Comparison of ENCODE assay signal across 9 cellular contexts in genomic region chr2:121074322-121074932, GRCh38.
A peak's percentile ranks its signal among the peaks of the same experiment; 100 is the strongest.
DNase-seq lines count a peak whose midpoint lies in the region; ATAC-seq, FAIRE-seq and TF ChIP-seq lines count a peak whose summit lies in the region.
"Had no signal": no experiment of that assay in that cellular context is flagged by ENCODE, and none has a peak within 500 bp of the region (broad histone marks: within the 10 kb centered on the region; RNA-seq: fewer than 3 reads in every experiment).

No MANE protein-coding gene starts in this region.

- CTCF ChIA-PET in K562 (lab: Yijun Ruan, JAX; ENCODE audit: low intra/inter-chr PET ratio) = interaction anchor here (0.5 to 1.2 kb wide), 2 partner anchors 182 to 380 kb away, joined by 3 to 5 read pairs; no protein-coding TSS in a partner anchor

- H3K36me3 ChIP-seq in MM.1S (replicated peaks; ENCODE audit: insufficient read depth, low read length) = no peaks in the 10 kb centered on the region
- no peaks in the 10 kb centered on the region for H3K36me3 ChIP-seq in K562 (ENCODE audit: control insufficient read depth, insufficient read depth, low read length)

- H3K27me3 ChIP-seq in MM.1S (replicated peaks; ENCODE audit: insufficient read depth, low read length) (peaks cover 33% of the 10 kb centered on the region), K562 (ENCODE audit: control insufficient read depth in 2 of 2, insufficient read depth in 2 of 2, low read length in 2 of 2) (peaks cover 5 to 52% of the 10 kb centered on the region in 2 experiments; a peak in 4 of 5 replicates)

- no peaks in the 10 kb centered on the region for H3K9me3 Mint-ChIP-seq in activated T-cell treated with anti-CD3 and anti-CD28 coated beads, Interleukin-2, amount 50 U/mL, for 4 hours
- no peaks in the 10 kb centered on the region for H3K9me3 Mint-ChIP-seq in activated T-cell treated with anti-CD3 and anti-CD28 coated beads, Interleukin-2, amount 50 U/mL, for 24 hours
- H3K9me3 Mint-ChIP-seq in stimulated activated memory B cell treated with anti-CD40 and anti-IgM and Interleukin-4, amounts not matched to agents 10 μg/mL and 1 μg/mL and 100 μg/mL, for 72 hours = no peaks in the 10 kb centered on the region

- H3K79me2 ChIP-seq in MM.1S (ENCODE audit: low read length) = no peaks in the 10 kb centered on the region
- H3K79me2 ChIP-seq in K562 (ENCODE audit: control insufficient read depth, insufficient read depth, low read length) = no peaks in the 10 kb centered on the region

- BruUV-seq in K562 (replicated peaks; lab: Mats Ljungman, UMichigan) = no TSS peak

- no peak overlapping the region for H3K4me3 ChIP-seq in MM.1S (ENCODE audit: low read length)
- no peak overlapping the region for H3K4me3 ChIP-seq in K562

- DNase-seq in activated T-cell treated with anti-CD3 and anti-CD28 coated beads, Interleukin-2, amount 50 U/mL, for 4 hours = no peak
- DNase-seq in activated T-cell treated with anti-CD3 and anti-CD28 coated beads, Interleukin-2, amount 50 U/mL, for 24 hours = no peak
- DNase-seq in MM.1S (no peak), K562 (ENCODE audit: extremely low read depth in 1 of 4, low spot score in 3 of 4) (peak in 2 of 4 experiments; percentile 14 to 16), cerebellar nuclear complex (lab: John Stamatoyannopoulos, UW) (no peak), DMS153 (lab: John Stamatoyannopoulos, UW) (no peak)

- POLR2A ChIA-PET in K562 (lab: Yijun Ruan, JAX) = interaction anchor here (0.6 to 1.9 kb wide), 33 partner anchors 8 to 1855 kb away, joined by 3 to 12 read pairs (median 4); partner anchors contain the start of gene RNU4ATAC

- no peaks in the 10 kb centered on the region for H3K9me2 ChIP-seq in MM.1S (replicated peaks; ENCODE audit: insufficient read depth, low read length)

- H4K20me1 ChIP-seq in MM.1S (ENCODE audit: insufficient read depth, low read length) = no peaks in the 10 kb centered on the region
- peaks cover 29% of the 10 kb centered on the region for H4K20me1 ChIP-seq in K562 (replicated peaks; ENCODE audit: control insufficient read depth, insufficient read depth, low read length)

- no peak overlapping the region for H3K27ac Mint-ChIP-seq in activated T-cell treated with anti-CD3 and anti-CD28 coated beads, Interleukin-2, amount 50 U/mL, for 24 hours
- H3K27ac Mint-ChIP-seq in stimulated activated memory B cell treated with anti-CD40 and anti-IgM and Interleukin-4, amounts not matched to agents 10 μg/mL and 1 μg/mL and 100 μg/mL, for 72 hours = no peak overlapping the region

- no peak for TF ChIP-seq EP300 in K562 (IDR thresholded peaks at IDR 0.05; ENCODE audit: low read length)

- no peak overlapping the region for H3K27ac ChIP-seq in MM.1S (ENCODE audit: low read length)
- no peak overlapping the region for H3K27ac ChIP-seq in K562 (ENCODE audit: extremely low read depth, low read depth, low read length)

- WGBS in K562 (ENCODE audit: insufficient coverage, low coverage, missing lambda C conversion rate) = 5% methylated on average over 10 of the region's 10 CpGs

- H3K4me2 ChIP-seq in MM.1S (ENCODE audit: low read depth, low read length) (peak overlapping the region; percentile 63; the same call in 1 of the 2 replicates), K562 (ENCODE audit: insufficient read depth, low read length) (no peak overlapping the region)

- H3K9me3 ChIP-seq in MM.1S (replicated peaks; ENCODE audit: insufficient read depth, low read length) (no peaks in the 10 kb centered on the region), K562 (replicated peaks; ENCODE audit: control insufficient read depth, insufficient read depth, low read depth, low read length) (no peaks in the 10 kb centered on the region)

- peaks cover 2% of the 10 kb centered on the region for H3K9me1 ChIP-seq in K562 (ENCODE audit: control insufficient read depth, insufficient read depth, low read length)

- no peak overlapping the region for H3K4me3 Mint-ChIP-seq in activated T-cell treated with anti-CD3 and anti-CD28 coated beads, Interleukin-2, amount 50 U/mL, for 4 hours
- no peak overlapping the region for H3K4me3 Mint-ChIP-seq in activated T-cell treated with anti-CD3 and anti-CD28 coated beads, Interleukin-2, amount 50 U/mL, for 24 hours
- H3K4me3 Mint-ChIP-seq in stimulated activated memory B cell treated with anti-CD40 and anti-IgM and Interleukin-4, amounts not matched to agents 10 μg/mL and 1 μg/mL and 100 μg/mL, for 72 hours = no peak overlapping the region

- no peak for FAIRE-seq in K562 (lab: Jason Lieb, UNC)

- no peak for TF ChIP-seq POLR2A in K562 (conservative IDR thresholded peaks at IDR 0.05)

- H3K4me1 ChIP-seq in MM.1S (ENCODE audit: low read length) (no peaks in the 10 kb centered on the region), K562 (replicated peaks in 1 of 2; ENCODE audit: control insufficient read depth in 2 of 2, insufficient read depth in 2 of 2, low read length in 2 of 2) (peaks cover 0 to 21% of the 10 kb centered on the region in 2 experiments; a peak in 2 of 5 replicates)
- H3K4me1 ChIP-seq: foreskin keratinocyte had no signal

- H3K27me3 Mint-ChIP-seq in activated T-cell treated with anti-CD3 and anti-CD28 coated beads, Interleukin-2, amount 50 U/mL, for 4 hours (ENCODE audit: low read depth) = peaks cover 27% of the 10 kb centered on the region
- H3K27me3 Mint-ChIP-seq in activated T-cell treated with anti-CD3 and anti-CD28 coated beads, Interleukin-2, amount 50 U/mL, for 24 hours = peaks cover 37% of the 10 kb centered on the region
- H3K27me3 Mint-ChIP-seq in stimulated activated memory B cell treated with anti-CD40 and anti-IgM and Interleukin-4, amounts not matched to agents 10 μg/mL and 1 μg/mL and 100 μg/mL, for 72 hours = peaks cover 12% of the 10 kb centered on the region

- in situ Hi-C loops in K562 (cut with MboI) = no loop called here

- ATAC-seq in activated T-cell treated with anti-CD3 and anti-CD28 coated beads, Interleukin-2, amount 50 U/mL, for 4 hours = peak; percentile 12 to 16
- ATAC-seq in K562 = peak; percentile 4; the same call in 2 of the 3 replicates
- ATAC-seq in stimulated activated memory B cell treated with anti-CD40 and anti-IgM and Interleukin-4, amounts not matched to agents 10 μg/mL and 1 μg/mL and 100 μg/mL, for 72 hours = peak; percentile 40
- ATAC-seq in GM21381 (IDR thresholded peaks at IDR 0.05; ENCODE audit: unreplicated experiment) = no peak

- TF ChIP-seq RAD21 in K562 (CRISPR knock-in tag; conservative IDR thresholded peaks at IDR 0.05 in 1 of 2, IDR thresholded peaks at IDR 0.05 in 1 of 2) = no peak

- H3K9ac ChIP-seq in MM.1S (ENCODE audit: low read length) (no peak overlapping the region; the same call in 1 of the 2 replicates), K562 (ENCODE audit: insufficient read depth in 1 of 2, low read depth in 2 of 2, low read length in 2 of 2) (peak overlapping the region in 1 of 2 experiments; percentile 10; a peak in 1 of 4 replicates)

- H3F3A ChIP-seq in MM.1S (ENCODE audit: insufficient read depth, low read length) = no peaks in the 10 kb centered on the region

- no peak for TF ChIP-seq CTCF in MM.1S (IDR thresholded peaks at IDR 0.05; ENCODE audit: low read length)
- no peak for TF ChIP-seq CTCF in K562 (IDR thresholded peaks at IDR 0.05 in 2 of 3, conservative IDR thresholded peaks at IDR 0.05 in 1 of 3; ENCODE audit: insufficient read depth in 2 of 3, low read depth in 1 of 3, low read length in 3 of 3)

- no peak overlapping the region for H2AFZ ChIP-seq in MM.1S (ENCODE audit: low read length)
- no peak overlapping the region for H2AFZ ChIP-seq in K562 (ENCODE audit: low read depth, low read length)

- H3K4me1 Mint-ChIP-seq in activated T-cell treated with anti-CD3 and anti-CD28 coated beads, Interleukin-2, amount 50 U/mL, for 4 hours (ENCODE audit: low read depth) = no peaks in the 10 kb centered on the region
- H3K4me1 Mint-ChIP-seq in activated T-cell treated with anti-CD3 and anti-CD28 coated beads, Interleukin-2, amount 50 U/mL, for 24 hours (ENCODE audit: low read depth) = peaks cover 2% of the 10 kb centered on the region
- peaks cover 8% of the 10 kb centered on the region for H3K4me1 Mint-ChIP-seq in stimulated activated memory B cell treated with anti-CD40 and anti-IgM and Interleukin-4, amounts not matched to agents 10 μg/mL and 1 μg/mL and 100 μg/mL, for 72 hours

- intact Hi-C loops in K562 (cut with micrococcal nuclease) = loop anchor here (10.0 kb wide), 1 partner anchor 190 kb away; no protein-coding TSS in a partner anchor

- H3K36me3 Mint-ChIP-seq in activated T-cell treated with anti-CD3 and anti-CD28 coated beads, Interleukin-2, amount 50 U/mL, for 4 hours (ENCODE audit: insufficient read depth) = no peaks in the 10 kb centered on the region
- no peaks in the 10 kb centered on the region for H3K36me3 Mint-ChIP-seq in activated T-cell treated with anti-CD3 and anti-CD28 coated beads, Interleukin-2, amount 50 U/mL, for 24 hours (ENCODE audit: low read depth)
- no peaks in the 10 kb centered on the region for H3K36me3 Mint-ChIP-seq in stimulated activated memory B cell treated with anti-CD40 and anti-IgM and Interleukin-4, amounts not matched to agents 10 μg/mL and 1 μg/mL and 100 μg/mL, for 72 hours

TF ChIP-seq in K562, 482 proteins besides CTCF, POLR2A, EP300 and RAD21 (continues in another document):
- TF ChIP-seq, protein P1, sequence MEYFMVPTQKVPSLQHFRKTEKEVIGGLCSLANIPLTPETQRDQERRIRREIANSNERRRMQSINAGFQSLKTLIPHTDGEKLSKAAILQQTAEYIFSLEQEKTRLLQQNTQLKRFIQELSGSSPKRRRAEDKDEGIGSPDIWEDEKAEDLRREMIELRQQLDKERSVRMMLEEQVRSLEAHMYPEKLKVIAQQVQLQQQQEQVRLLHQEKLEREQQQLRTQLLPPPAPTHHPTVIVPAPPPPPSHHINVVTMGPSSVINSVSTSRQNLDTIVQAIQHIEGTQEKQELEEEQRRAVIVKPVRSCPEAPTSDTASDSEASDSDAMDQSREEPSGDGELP (CRISPR knock-in tag; IDR thresholded peaks at IDR 0.05; ENCODE audit: borderline replicate concordance) = peak; percentile 71
- TF ChIP-seq RBM22 (IDR thresholded peaks at IDR 0.05; ENCODE audit: low read depth, low read length, poor library complexity, severe bottlenecking) = no peak
- TF ChIP-seq, protein P2, sequence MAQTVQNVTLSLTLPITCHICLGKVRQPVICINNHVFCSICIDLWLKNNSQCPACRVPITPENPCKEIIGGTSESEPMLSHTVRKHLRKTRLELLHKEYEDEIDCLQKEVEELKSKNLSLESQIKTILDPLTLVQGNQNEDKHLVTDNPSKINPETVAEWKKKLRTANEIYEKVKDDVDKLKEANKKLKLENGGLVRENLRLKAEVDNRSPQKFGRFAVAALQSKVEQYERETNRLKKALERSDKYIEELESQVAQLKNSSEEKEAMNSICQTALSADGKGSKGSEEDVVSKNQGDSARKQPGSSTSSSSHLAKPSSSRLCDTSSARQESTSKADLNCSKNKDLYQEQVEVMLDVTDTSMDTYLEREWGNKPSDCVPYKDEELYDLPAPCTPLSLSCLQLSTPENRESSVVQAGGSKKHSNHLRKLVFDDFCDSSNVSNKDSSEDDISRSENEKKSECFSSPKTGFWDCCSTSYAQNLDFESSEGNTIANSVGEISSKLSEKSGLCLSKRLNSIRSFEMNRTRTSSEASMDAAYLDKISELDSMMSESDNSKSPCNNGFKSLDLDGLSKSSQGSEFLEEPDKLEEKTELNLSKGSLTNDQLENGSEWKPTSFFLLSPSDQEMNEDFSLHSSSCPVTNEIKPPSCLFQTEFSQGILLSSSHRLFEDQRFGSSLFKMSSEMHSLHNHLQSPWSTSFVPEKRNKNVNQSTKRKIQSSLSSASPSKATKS (CRISPR knock-in tag; IDR thresholded peaks at IDR 0.05) = no peak
- no peak for TF ChIP-seq ZZZ3 (IDR thresholded peaks at IDR 0.05)
